Comparison of ENCODE assay signal across 8 cellular contexts in the genomic region with DNA sequence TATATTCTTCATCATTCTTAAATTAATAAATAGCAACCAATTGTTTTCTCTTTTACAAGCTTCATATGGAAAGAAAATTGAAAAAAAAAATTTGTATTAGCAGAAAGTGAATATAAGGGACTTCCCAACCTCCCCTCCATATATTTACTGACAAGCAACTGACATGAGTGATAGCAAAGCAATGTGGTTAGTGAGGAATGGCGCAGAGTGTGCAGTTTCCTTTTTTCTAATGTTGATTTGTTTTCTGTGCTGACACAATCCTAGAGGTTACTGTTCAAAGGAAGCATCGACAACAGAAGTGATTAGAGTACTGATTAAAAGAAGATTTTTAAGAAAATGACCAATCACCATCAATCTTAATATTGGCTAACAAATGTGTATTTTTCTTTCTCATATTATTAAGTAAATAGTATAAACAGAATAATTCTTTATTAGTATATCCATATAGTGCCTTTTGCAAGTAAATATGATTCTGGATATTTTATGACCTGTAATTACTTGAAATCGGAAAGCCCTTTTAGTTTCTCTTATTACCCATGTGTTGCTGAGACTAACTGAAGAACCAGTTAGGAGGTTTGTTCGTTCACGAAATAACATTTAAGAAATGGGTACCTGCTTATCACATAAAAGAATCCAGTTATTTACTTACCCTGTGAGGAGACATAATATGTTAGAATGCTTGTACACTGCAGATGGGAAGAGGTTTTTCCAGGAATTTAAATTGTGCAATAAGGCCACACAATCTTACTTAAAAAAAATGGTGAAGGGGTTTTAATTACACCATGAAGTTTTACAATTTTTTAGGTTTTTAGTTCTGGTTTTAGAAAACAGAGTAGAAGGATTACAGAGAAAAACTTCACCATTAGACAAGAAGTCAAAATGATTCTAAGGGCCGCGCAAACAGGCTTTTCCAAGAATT. TPM values are rescaled to one million over a fixed set of nuclear protein-coding genes. Genes with fewer than 3 reads are reported as not detected.
A peak's percentile ranks its signal among the peaks of the same experiment; 100 is the strongest.
DNase-seq lines count a peak whose midpoint lies in the region; ATAC-seq and TF ChIP-seq lines count a peak whose summit lies in the region.

No MANE protein-coding gene starts in this region.

- H3K27ac ChIP-seq in skeletal muscle tissue (ENCODE audit: low read depth, low read length): peak overlapping the region; percentile 70

- no peaks in the 10 kb centered on the region for H3K27me3 Mint-ChIP-seq in activated CD4-positive, alpha-beta T cell treated with anti-CD3 and anti-CD28 coated beads for 36 hours

- no peak for TF ChIP-seq CTCF in foreskin fibroblast (IDR thresholded peaks at IDR 0.05; ENCODE audit: low read depth, low read length)

- H3K4me3 Mint-ChIP-seq in activated CD4-positive, alpha-beta T cell treated with anti-CD3 and anti-CD28 coated beads for 36 hours: peak overlapping the region; percentile 93

- H3K36me3 Mint-ChIP-seq in activated CD4-positive, alpha-beta T cell treated with anti-CD3 and anti-CD28 coated beads for 36 hours (ENCODE audit: low read depth): peaks cover 35% of the 10 kb centered on the region

- ATAC-seq in activated CD4-positive, alpha-beta T cell treated with anti-CD3 and anti-CD28 coated beads for 36 hours: no peak
- no peak for ATAC-seq in HG02623 (IDR thresholded peaks at IDR 0.05; ENCODE audit: unreplicated experiment)

- H3K4me3 ChIP-seq in foreskin fibroblast (ENCODE audit: low read depth in 1 of 2, low read length in 2 of 2) (peak overlapping the region; percentile 57 to 81), skeletal muscle tissue (ENCODE audit: low read length in 3 of 3) (peak overlapping the region; percentile 78 to 84 (median 83))

- intact Hi-C loops in activated CD4-positive, alpha-beta T cell treated with anti-CD3 and anti-CD28 coated beads for 36 hours (cut with DNase I, micrococcal nuclease): loop anchor here (2.0 to 10.0 kb wide), 5 partner anchors 23 to 401 kb away; no protein-coding TSS in a partner anchor

- CTCF ChIA-PET in activated CD4-positive, alpha-beta T cell treated with anti-CD3 and anti-CD28 coated beads for 36 hours (lab: Charles Lee): interaction anchor here (0.9 to 1.3 kb wide), 3 partner anchors 12 to 472 kb away, joined by 3 to 6 read pairs (median 3); no protein-coding TSS in a partner anchor

- peaks cover 23 to 35% (median 25%) of the 10 kb centered on the region in 3 donors for H3K4me1 ChIP-seq in skeletal muscle tissue (ENCODE audit: control insufficient read depth in 3 of 3, insufficient read depth in 3 of 3, low read length in 3 of 3)

- peak; percentile 44 for DNase-seq in activated CD4-positive, alpha-beta T cell treated with anti-CD3 and anti-CD28 coated beads for 36 hours
- no peak for DNase-seq in activated CD4-positive, alpha-beta T cell treated with anti-CD3 and anti-CD28 coated beads for 48 hours
- DNase-seq in T-helper 22 cell (ENCODE audit: low read depth) (peak; percentile 41), foreskin fibroblast (no peak), nucleus accumbens (lab: John Stamatoyannopoulos, UW) (no peak), DMS114 treated with DMSO at 0.1 percent for 48 hours (lab: John Stamatoyannopoulos, UW; ENCODE audit: unreplicated experiment) (no peak)

- no peaks in the 10 kb centered on the region for H3K9me3 ChIP-seq in skeletal muscle tissue (ENCODE audit: control insufficient read depth in 3 of 3, low read length in 3 of 3)

- H3K27ac Mint-ChIP-seq in activated CD4-positive, alpha-beta T cell treated with anti-CD3 and anti-CD28 coated beads for 36 hours: peak overlapping the region; percentile 97

- H3K27me3 ChIP-seq in skeletal muscle tissue (ENCODE audit: control insufficient read depth in 3 of 3, insufficient read depth in 3 of 3, low read length in 3 of 3): peaks cover 11 to 28% (median 25%) of the 10 kb centered on the region in 3 donors

- H3K36me3 ChIP-seq in skeletal muscle tissue (ENCODE audit: control insufficient read depth in 3 of 3, insufficient read depth in 3 of 3, low read length in 3 of 3): peaks cover 0 to 7% (median 0%) of the 10 kb centered on the region in 3 donors

- POLR2A ChIA-PET in activated CD4-positive, alpha-beta T cell treated with anti-CD3 and anti-CD28 coated beads for 36 hours (lab: Charles Lee): interaction anchor here (0.7 kb wide), 1 partner anchor 8 kb away, joined by 3 read pairs; no protein-coding TSS in a partner anchor

- no peaks in the 10 kb centered on the region for H3K9me3 Mint-ChIP-seq in activated CD4-positive, alpha-beta T cell treated with anti-CD3 and anti-CD28 coated beads for 36 hours (ENCODE audit: low read depth)

- peak overlapping the region; percentile 73 to 78 (median 73) for H3K9ac ChIP-seq in skeletal muscle tissue (ENCODE audit: low read depth in 1 of 3, low read length in 3 of 3)

- H3K4me1 Mint-ChIP-seq in activated CD4-positive, alpha-beta T cell treated with anti-CD3 and anti-CD28 coated beads for 36 hours: peaks cover 47% of the 10 kb centered on the region

RNA-seq across cellular contexts. Expression of a gene that starts 1.4 kb away (rescaled TPM):
- 10 to 100 TPM; 71.7 to 91.2 TPM for total RNA-seq in activated CD4-positive, alpha-beta T cell treated with anti-CD3 and anti-CD28 coated beads for 36 hours
- total RNA-seq in skeletal muscle tissue: 10.4 TPM

Comparison
In these comparisons a context has a peak if more than half of its experiments do, and no peak if none do; other contexts are left out.
1. DNase-seq: peak in activated CD4-positive, alpha-beta T cell treated with anti-CD3 and anti-CD28 coated beads for 36 hours (single experiment) and T-helper 22 cell (single experiment); none in activated CD4-positive, alpha-beta T cell treated with anti-CD3 and anti-CD28 coated beads for 48 hours (single experiment), foreskin fibroblast (0 of 2), nucleus accumbens (0 of 56) and DMS114 treated with DMSO at 0.1 percent for 48 hours (single experiment).